In the genomic region with DNA sequence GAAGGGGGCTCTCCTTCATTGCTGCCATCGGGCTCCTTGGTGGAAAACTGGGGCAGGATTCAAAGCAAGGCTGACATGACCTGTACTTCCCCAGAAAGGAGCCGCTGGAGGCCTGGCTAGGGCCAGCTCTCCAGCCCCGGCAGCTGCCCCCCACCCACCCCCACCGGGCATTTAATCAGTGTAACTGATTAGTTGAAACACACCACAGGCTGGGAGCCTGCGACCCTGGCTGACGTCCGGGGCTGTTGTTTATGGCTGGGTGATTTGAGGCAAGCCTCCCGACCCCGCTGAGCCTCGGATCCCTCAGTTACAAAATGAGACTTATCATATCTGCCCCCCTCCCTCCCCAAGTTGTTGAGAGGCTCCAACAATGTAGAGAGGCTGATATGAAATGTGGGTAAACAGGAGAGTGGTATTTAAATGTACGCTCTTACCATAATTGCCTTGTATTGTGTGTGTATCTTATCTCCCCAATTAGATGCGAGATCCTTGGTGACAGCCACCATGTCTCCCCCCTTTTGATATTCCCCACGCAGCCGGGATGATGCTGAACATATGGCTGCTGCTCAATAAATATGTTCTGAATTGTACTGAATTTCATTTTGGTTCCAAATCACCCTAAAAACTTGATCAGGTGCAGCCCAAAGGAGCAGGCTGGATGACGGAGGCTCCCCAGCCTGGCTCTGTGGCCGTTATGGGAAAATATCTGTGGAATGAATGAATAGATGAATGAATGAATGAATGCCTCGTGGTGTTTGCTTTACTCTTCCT, we compare ENCODE assay signal across 21 cellular contexts. TPM values are rescaled to one million over a fixed set of nuclear protein-coding genes. Genes with fewer than 3 reads are reported as not detected.
DNase-seq lines count a peak whose midpoint lies in the region; TF ChIP-seq lines count a peak whose summit lies in the region.
"Had no signal": no experiment of that assay in that cellular context is flagged by ENCODE, and none has a peak within 500 bp of the region (broad histone marks: within the 10 kb centered on the region; RNA-seq: fewer than 3 reads in every experiment).

No MANE protein-coding gene starts in this region.

- peak overlapping the region; percentile 23 for H3K4me3 Mint-ChIP-seq in nephron progenitor cell
- H3K4me3 Mint-ChIP-seq: activated naive CD8-positive, alpha-beta T cell treated with anti-CD3 and anti-CD28 coated beads, Interleukin-2, amount 50 U/mL, for 24 hours; effector memory CD8-positive, alpha-beta T cell had no signal

- H3K27me3 ChIP-seq in BE2C: no peaks in the 10 kb centered on the region
- H3K27me3 ChIP-seq: brain microvascular endothelial cell, colonic mucosa, MG63, Peyer's patch had no signal

- peaks cover 29% of the 10 kb centered on the region for H3K4me1 ChIP-seq in BE2C
- H3K4me1 ChIP-seq: colonic mucosa, gastrocnemius medialis, Peyer's patch, upper lobe of right lung had no signal

- peaks cover 72% of the 10 kb centered on the region for H3K4me1 Mint-ChIP-seq in nephron progenitor cell

- H3K36me3 Mint-ChIP-seq in nephron progenitor cell (ENCODE audit: low read depth): peaks cover 3% of the 10 kb centered on the region

- no peaks in the 10 kb centered on the region for H3K9me3 ChIP-seq in BE2C
- H3K9me3 ChIP-seq: colonic mucosa, esophagus squamous epithelium, gastrocnemius medialis, MG63, Peyer's patch, upper lobe of right lung had no signal

- peaks cover 5% of the 10 kb centered on the region for H3K27me3 Mint-ChIP-seq in nephron progenitor cell (ENCODE audit: low read depth, poor library complexity)

- H3K9me3 Mint-ChIP-seq in nephron progenitor cell: peaks cover 13% of the 10 kb centered on the region
- H3K9me3 Mint-ChIP-seq: activated naive CD8-positive, alpha-beta T cell treated with anti-CD3 and anti-CD28 coated beads, Interleukin-2, amount 50 U/mL, for 24 hours; effector memory CD8-positive, alpha-beta T cell had no signal

- H3K36me3 ChIP-seq in BE2C: no peaks in the 10 kb centered on the region
- H3K36me3 ChIP-seq: brain microvascular endothelial cell, colonic mucosa, esophagus squamous epithelium, gastrocnemius medialis, MG63, Peyer's patch, upper lobe of right lung had no signal

- no peak for TF ChIP-seq CTCF in BE2C (IDR thresholded peaks at IDR 0.05; ENCODE audit: low read depth, low read length)
- no peak for TF ChIP-seq CTCF in nephron progenitor cell (IDR thresholded peaks at IDR 0.05)

- DNase-seq in BE2C (peak; percentile 38), NCI-H1105 (lab: John Stamatoyannopoulos, UW) (peak; percentile 59), SK-N-DZ (ENCODE audit: low spot score) (peak; percentile 70), nephron progenitor cell (no peak), DMS 273 treated with DMSO at 0.1 percent for 48 hours (lab: John Stamatoyannopoulos, UW) (no peak)
- DNase-seq in activated T-cell treated with anti-CD3 and anti-CD28 coated beads, Interleukin-2, amount 50 U/mL, for 48 hours: no peak
- no peak for DNase-seq in activated CD4-positive, CD25-positive, alpha-beta regulatory T cell (lab: John Stamatoyannopoulos, UW)
- DNase-seq: activated effector memory CD4-positive, alpha-beta T cell treated with anti-CD3 and anti-CD28 coated beads, Interleukin-2, amount 50 U/mL, for 16 hours; activated naive CD8-positive, alpha-beta T cell treated with anti-CD3 and anti-CD28 coated beads, Interleukin-2, amount 50 U/mL, for 24 hours; colonic mucosa; effector memory CD8-positive, alpha-beta T cell; esophagus squamous epithelium; gastrocnemius medialis; hypothalamus; MG63; NCI-H187; NCI-H345; upper lobe of right lung had no signal

- peak overlapping the region; percentile 38 for H3K27ac Mint-ChIP-seq in nephron progenitor cell
- H3K27ac Mint-ChIP-seq: activated naive CD8-positive, alpha-beta T cell treated with anti-CD3 and anti-CD28 coated beads, Interleukin-2, amount 50 U/mL, for 24 hours; effector memory CD8-positive, alpha-beta T cell had no signal

- peak overlapping the region; percentile 45 for H3K4me3 ChIP-seq in BE2C (ENCODE audit: low read depth, low read length)
- H3K4me3 ChIP-seq: colonic mucosa, esophagus squamous epithelium, gastrocnemius medialis, MG63, Peyer's patch, SK-N-MC, upper lobe of right lung had no signal

RNA-seq across cellular contexts. Expression of a gene that starts 31.7 kb away (rescaled TPM):
- polyA plus RNA-seq in BE2C (2012; ENCODE audit: insufficient read depth, insufficient read length, low read depth): 0.29 TPM
- polyA plus RNA-seq in SK-N-DZ (2014; cell fraction: cytosol; rRNA removed): 0.03 and 0.29 TPM in 2 replicates
- 0.18 and 0.83 TPM in 2 replicates for polyA plus RNA-seq in SK-N-DZ (2014; cell fraction: nucleus; rRNA removed)

Comparison
In these comparisons a context has a peak if more than half of its experiments do, and no peak if none do; other contexts are left out.
1. DNase-seq: peak in BE2C (single experiment), NCI-H1105 (single experiment) and SK-N-DZ (single experiment); none in nephron progenitor cell (single experiment), activated T-cell treated with anti-CD3 and anti-CD28 coated beads, Interleukin-2, amount 50 U/mL, for 48 hours (0 of 2), DMS 273 treated with DMSO at 0.1 percent for 48 hours (single experiment) and activated CD4-positive, CD25-positive, alpha-beta regulatory T cell (0 of 4).